ENCODE assay signal across 20 cellular contexts in the genomic region with DNA sequence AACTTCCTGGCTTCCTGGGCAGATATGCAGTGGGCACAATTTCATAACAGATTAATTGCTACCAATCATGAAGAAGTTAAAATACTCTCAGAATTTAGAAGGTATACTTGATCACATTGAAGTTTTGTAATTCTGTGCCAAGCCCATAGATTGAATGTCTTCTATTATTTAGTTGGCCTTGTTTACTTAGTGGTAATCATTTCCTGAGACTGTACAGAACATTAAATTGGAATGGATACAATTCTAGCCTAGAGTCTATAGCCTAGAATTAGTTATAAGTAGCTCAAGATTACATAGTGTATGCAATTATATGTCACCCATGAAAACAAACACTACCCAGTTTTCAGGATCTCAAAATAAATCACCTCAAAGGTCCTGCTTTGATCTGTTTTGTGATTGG.
DNase-seq lines count a peak whose midpoint lies in the region; FAIRE-seq and TF ChIP-seq lines count a peak whose summit lies in the region.
"Had no signal": no experiment of that assay in that cellular context is flagged by ENCODE, and none has a peak within 500 bp of the region (broad histone marks: within the 10 kb centered on the region; RNA-seq: fewer than 3 reads in every experiment).

No MANE protein-coding gene starts in this region.

- in situ Hi-C loops in brain microvascular endothelial cell (cut with HindIII; ENCODE audit: low pct_ligation_motif_present, low sequenced_read_pairs), result no loop called here

- H3K36me3 ChIP-seq in bronchial epithelial cell (ENCODE audit: control insufficient read depth, insufficient read depth, low read length), result no peaks in the 10 kb centered on the region
- no peaks in the 10 kb centered on the region for H3K36me3 ChIP-seq in brain microvascular endothelial cell (replicated peaks)
- H3K36me3 ChIP-seq in effector memory CD4-positive, alpha-beta T cell (ENCODE audit: control insufficient read depth, insufficient read depth, low read length), result no peaks in the 10 kb centered on the region
- H3K36me3 ChIP-seq: BLaER1 treated with 17β-estradiol and CSF1 and Interleukin-3, amounts not matched to agents 10 nM and 100 nM had no signal

- H3K4me3 ChIP-seq in bronchial epithelial cell (ENCODE audit: low read depth, low read length) (no peak overlapping the region), brain microvascular endothelial cell (ENCODE audit: low read depth, low read length) (no peak overlapping the region)
- no peak overlapping the region for H3K4me3 ChIP-seq in effector memory CD4-positive, alpha-beta T cell (ENCODE audit: insufficient read depth, low read depth, low read length, poor library complexity, severe bottlenecking)
- H3K4me3 ChIP-seq: A549; BLaER1 treated with 17β-estradiol and CSF1 and Interleukin-3, amounts not matched to agents 10 nM and 100 nM; SK-N-MC had no signal

- H3K27ac ChIP-seq in brain microvascular endothelial cell, result no peak overlapping the region
- no peak overlapping the region for H3K27ac ChIP-seq in effector memory CD4-positive, alpha-beta T cell (ENCODE audit: insufficient read depth, low read length, poor library complexity, severe bottlenecking)
- H3K27ac ChIP-seq: A549; BLaER1 treated with 17β-estradiol and CSF1 and Interleukin-3, amounts not matched to agents 10 nM and 100 nM; KMS-11; RWPE1; SK-N-MC had no signal

- DNase-seq in NCI-H1105 (lab: John Stamatoyannopoulos, UW) (peak; percentile 48), NCI-H1436 (lab: John Stamatoyannopoulos, UW) (peak; percentile 32), NCI-H345 (lab: John Stamatoyannopoulos, UW) (peak; percentile 45), bronchial epithelial cell (ENCODE audit: low read depth) (peak; percentile 62), brain microvascular endothelial cell (no peak), HUDEP-2 (lab: John Stamatoyannopoulos, UW; ENCODE audit: unreplicated experiment in 76 of 76) (no peak)
- DNase-seq in effector memory CD4-positive, alpha-beta T cell, result no peak
- DNase-seq: AML-193; Caco-2; CD4-positive, alpha-beta memory T cell; MM.1S; NCI-H1417 treated with DMSO at 0.1 percent for 48 hours; NCI-H187 treated with DMSO at 0.1 percent for 48 hours; NCI-H82; SIG-M5 had no signal

- FAIRE-seq in bronchial epithelial cell (lab: Jason Lieb, UNC), result no peak
- FAIRE-seq: A549 had no signal

- H3K4me1 ChIP-seq in effector memory CD4-positive, alpha-beta T cell (ENCODE audit: control insufficient read depth, insufficient read depth, low read length, poor library complexity, severe bottlenecking), result no peaks in the 10 kb centered on the region
- H3K4me1 ChIP-seq: A549; BLaER1 treated with 17β-estradiol and CSF1 and Interleukin-3, amounts not matched to agents 10 nM and 100 nM; Caco-2 had no signal

- no peaks in the 10 kb centered on the region for H3K9me3 ChIP-seq in effector memory CD4-positive, alpha-beta T cell (ENCODE audit: control insufficient read depth, low read length)
- H3K9me3 ChIP-seq: A549; BLaER1 treated with 17β-estradiol and CSF1 and Interleukin-3, amounts not matched to agents 10 nM and 100 nM; Caco-2 had no signal

- no peak for TF ChIP-seq CTCF in bronchial epithelial cell (IDR thresholded peaks at IDR 0.05; ENCODE audit: insufficient read depth, low read length, severe bottlenecking)
- TF ChIP-seq CTCF in brain microvascular endothelial cell (IDR thresholded peaks at IDR 0.05; ENCODE audit: low read depth, low read length, missing control alignments), result no peak

- H3K27me3 ChIP-seq in bronchial epithelial cell (ENCODE audit: control insufficient read depth, insufficient read depth, low read length), result no peaks in the 10 kb centered on the region
- H3K27me3 ChIP-seq in brain microvascular endothelial cell (replicated peaks), result no peaks in the 10 kb centered on the region
- no peaks in the 10 kb centered on the region for H3K27me3 ChIP-seq in effector memory CD4-positive, alpha-beta T cell (replicated peaks; ENCODE audit: control insufficient read depth, insufficient read depth, low read length, poor library complexity, severe bottlenecking)
- H3K27me3 ChIP-seq: BLaER1 treated with 17β-estradiol and CSF1 and Interleukin-3, amounts not matched to agents 10 nM and 100 nM had no signal

Comparison
In these comparisons a context has a peak if more than half of its experiments do, and no peak if none do; other contexts are left out.
1. DNase-seq: peak in NCI-H1105 (single experiment), NCI-H1436 (single experiment), NCI-H345 (single experiment) and bronchial epithelial cell (single experiment); none in brain microvascular endothelial cell (single experiment), effector memory CD4-positive, alpha-beta T cell (0 of 3) and HUDEP-2 (0 of 76).